In genomic region chr5:136134653-136135052, GRCh38 we compare ENCODE assay signal across 1 cellular context.
TF ChIP-seq lines count a peak whose summit lies in the region.

No MANE protein-coding gene starts in this region.

TF ChIP-seq in GM23338, 12 proteins besides CTCF, POLR2A, EP300 and RAD21 (continued from another document):
- TF ChIP-seq ZNF462 (CRISPR knock-in tag; IDR thresholded peaks at IDR 0.05) (no peak), POLR2AphosphoS5 (IDR thresholded peaks at IDR 0.05; ENCODE audit: low read depth) (no peak), EZH2phosphoT487 (IDR thresholded peaks at IDR 0.05; ENCODE audit: unreplicated experiment) (no peak), REST (IDR thresholded peaks at IDR 0.05; ENCODE audit: unreplicated experiment) (no peak), EZH2 (IDR thresholded peaks at IDR 0.05; ENCODE audit: low read depth, unreplicated experiment) (no peak), STAT1 (IDR thresholded peaks at IDR 0.05; ENCODE audit: unreplicated experiment) (no peak)
